ENCODE assay signal across 8 cellular contexts in genomic region chrX:136268051-136269048, GRCh38. TPM values are rescaled to one million over a fixed set of nuclear protein-coding genes. Genes with fewer than 3 reads are reported as not detected.
A peak's percentile ranks its signal among the peaks of the same experiment; 100 is the strongest.
DNase-seq lines count a peak whose midpoint lies in the region; ATAC-seq and TF ChIP-seq lines count a peak whose summit lies in the region.

No MANE protein-coding gene starts in this region.

- CTCF ChIA-PET in activated CD8-positive, alpha-beta memory T cell treated with anti-CD3 and anti-CD28 coated beads, Interleukin-2, amount 10 ng/mL, durations not matched to agents 7 days and 5 days (lab: Charles Lee) = interaction anchor here (1.1 to 1.7 kb wide), 12 partner anchors 9 to 242 kb away, joined by 3 to 7 read pairs (median 4); no protein-coding TSS in a partner anchor

- DNase-seq in NCI-H1436 (lab: John Stamatoyannopoulos, UW) (peak; percentile 53), NCI-H1436 treated with DMSO at 0.1 percent for 48 hours (lab: John Stamatoyannopoulos, UW) (no peak), HFFc6 (peak; percentile 9), NCI-H526 treated with DMSO at 0.1 percent for 48 hours (lab: John Stamatoyannopoulos, UW) (peak; percentile 11), esophagus squamous epithelium (lab: John Stamatoyannopoulos, UW) (no peak), ovary (peak in 2 of 5 donors; percentile 32 to 50), T1000 (lab: John Stamatoyannopoulos, UW) (no peak)
- peak; percentile 64 for DNase-seq in activated CD8-positive, alpha-beta memory T cell treated with anti-CD3 and anti-CD28 coated beads, Interleukin-2, amount 10 ng/mL, durations not matched to agents 7 days and 5 days

- no peak overlapping the region for H3K27ac ChIP-seq in esophagus squamous epithelium
- no peak overlapping the region for H3K27ac ChIP-seq in ovary

- H3K36me3 ChIP-seq in esophagus squamous epithelium (no peaks in the 10 kb centered on the region), ovary (no peaks in the 10 kb centered on the region)

- H3K4me1 Mint-ChIP-seq in HFFc6 (ENCODE audit: low read depth) = peaks cover 33% of the 10 kb centered on the region
- H3K4me1 Mint-ChIP-seq in activated CD8-positive, alpha-beta memory T cell treated with anti-CD3 and anti-CD28 coated beads, Interleukin-2, amount 10 ng/mL, durations not matched to agents 7 days and 5 days = peaks cover 13% of the 10 kb centered on the region

- H3K27ac Mint-ChIP-seq in HFFc6 = no peak overlapping the region
- no peak overlapping the region for H3K27ac Mint-ChIP-seq in activated CD8-positive, alpha-beta memory T cell treated with anti-CD3 and anti-CD28 coated beads, Interleukin-2, amount 10 ng/mL, durations not matched to agents 7 days and 5 days

- no peaks in the 10 kb centered on the region for H3K9me3 Mint-ChIP-seq in HFFc6
- H3K9me3 Mint-ChIP-seq in activated CD8-positive, alpha-beta memory T cell treated with anti-CD3 and anti-CD28 coated beads, Interleukin-2, amount 10 ng/mL, durations not matched to agents 7 days and 5 days (ENCODE audit: low read depth) = no peaks in the 10 kb centered on the region

- no peaks in the 10 kb centered on the region for H3K27me3 ChIP-seq in esophagus squamous epithelium
- H3K27me3 ChIP-seq in ovary = no peaks in the 10 kb centered on the region

- H3K9me3 ChIP-seq in esophagus squamous epithelium = no peaks in the 10 kb centered on the region
- no peaks in the 10 kb centered on the region for H3K9me3 ChIP-seq in ovary

- intact Hi-C loops in esophagus squamous epithelium (cut with DNase I) (no loop called here), ovary (cut with DNase I) (loop anchor here in 2 of 4 donors (5.0 to 10.0 kb wide), 3 partner anchors 64 to 241 kb away; partner anchors contain the start of gene BRS3 (in 1 of the 2))

- TF ChIP-seq EP300 in ovary (IDR thresholded peaks at IDR 0.05) = no peak

- H3K4me1 ChIP-seq in esophagus squamous epithelium (no peaks in the 10 kb centered on the region), ovary (ENCODE audit: insufficient read depth) (no peaks in the 10 kb centered on the region)

- no peaks in the 10 kb centered on the region for H3K36me3 Mint-ChIP-seq in HFFc6 (ENCODE audit: low read depth)
- H3K36me3 Mint-ChIP-seq in activated CD8-positive, alpha-beta memory T cell treated with anti-CD3 and anti-CD28 coated beads, Interleukin-2, amount 10 ng/mL, durations not matched to agents 7 days and 5 days = no peaks in the 10 kb centered on the region

- H3K27me3 Mint-ChIP-seq in HFFc6 (ENCODE audit: insufficient read depth) = no peaks in the 10 kb centered on the region
- H3K27me3 Mint-ChIP-seq in activated CD8-positive, alpha-beta memory T cell treated with anti-CD3 and anti-CD28 coated beads, Interleukin-2, amount 10 ng/mL, durations not matched to agents 7 days and 5 days = no peaks in the 10 kb centered on the region

- ATAC-seq in activated CD8-positive, alpha-beta memory T cell treated with anti-CD3 and anti-CD28 coated beads, Interleukin-2, amount 10 ng/mL, durations not matched to agents 7 days and 5 days = peak; percentile 79

- H3K4me3 Mint-ChIP-seq in HFFc6 = no peak overlapping the region
- H3K4me3 Mint-ChIP-seq in activated CD8-positive, alpha-beta memory T cell treated with anti-CD3 and anti-CD28 coated beads, Interleukin-2, amount 10 ng/mL, durations not matched to agents 7 days and 5 days = no peak overlapping the region

- TF ChIP-seq CTCF in HFFc6 (IDR thresholded peaks at IDR 0.05) (peak; percentile 84), esophagus squamous epithelium (IDR thresholded peaks at IDR 0.05) (peak; percentile 38 to 78 (median 51)), ovary (IDR thresholded peaks at IDR 0.05) (peak; percentile 25 to 44 (median 25))

- TF ChIP-seq POLR2A in esophagus squamous epithelium (IDR thresholded peaks at IDR 0.05) (no peak), ovary (IDR thresholded peaks at IDR 0.05) (no peak)

- no peak overlapping the region for H3K4me3 ChIP-seq in esophagus squamous epithelium
- H3K4me3 ChIP-seq in ovary = no peak overlapping the region

- WGBS in esophagus squamous epithelium, 2 donors = 40% methylated on average over 4 to 5 of the region's 5 CpGs
- WGBS in ovary, 3 donors = 42 to 55% (median 46%) methylated on average over 5 of the region's 5 CpGs

RNA-seq across cellular contexts. Expression of gene MAP7D3, which starts 17.1 kb away (rescaled TPM):
- 10 to 100 TPM; 26.9 to 30.5 (median 28.7) TPM for total RNA-seq in HFFc6 (2021; fragmentation: NEBNext Ultra II Directional; extraction: Animal tissue kit (Norgen Biotek cat#: 25700))
- total RNA-seq in activated CD8-positive, alpha-beta memory T cell treated with anti-CD3 and anti-CD28 coated beads, Interleukin-2, amount 10 ng/mL, durations not matched to agents 7 days and 5 days = 10 to 100 TPM; 13.1 to 13.9 TPM
- total RNA-seq in esophagus squamous epithelium (10 to 100 TPM in 1 of 4 donors, 1 to 10 TPM in 3; 1.3 to 11.8 (median 6.4) TPM), ovary (10 to 100 TPM; 19.6 to 42.3 (median 29.3) TPM)
- 10 to 100 TPM; 11.6 to 30.8 TPM for polyA plus RNA-seq in ovary

RNA-seq across cellular contexts. Expression of gene ADGRG4, which starts 32.4 kb away (rescaled TPM):
- under 1 TPM in 1 of 6 experiments, not detected in 5; 0.05 TPM for total RNA-seq in HFFc6 (2021; fragmentation: NEBNext Ultra II Directional; extraction: Animal tissue kit (Norgen Biotek cat#: 25700))
- not detected for total RNA-seq in activated CD8-positive, alpha-beta memory T cell treated with anti-CD3 and anti-CD28 coated beads, Interleukin-2, amount 10 ng/mL, durations not matched to agents 7 days and 5 days
- under 1 TPM in 1 of 4 donors, not detected in 3; 0.19 TPM for total RNA-seq in esophagus squamous epithelium
- total RNA-seq in ovary = 1 to 10 TPM in 1 of 7 donors, under 1 TPM in 4, not detected in 2; 0.03 to 1.4 (median 0.34) TPM
- polyA plus RNA-seq in ovary = 1 to 10 TPM in 1 of 2 donors, under 1 TPM in 1; 0.01 to 2.0 TPM

Comparison
In these comparisons a context has a peak if more than half of its experiments do, and no peak if none do; other contexts are left out.
1. DNase-seq: peak in NCI-H1436 (single experiment), HFFc6 (single experiment), NCI-H526 treated with DMSO at 0.1 percent for 48 hours (single experiment) and activated CD8-positive, alpha-beta memory T cell treated with anti-CD3 and anti-CD28 coated beads, Interleukin-2, amount 10 ng/mL, durations not matched to agents 7 days and 5 days (single experiment); none in NCI-H1436 treated with DMSO at 0.1 percent for 48 hours (single experiment), esophagus squamous epithelium (single experiment) and T1000 (single experiment).
2. CTCF ChIP-seq: peak in every context shown above with its lines; median percentile 84 in HFFc6; 51 in esophagus squamous epithelium; 25 in ovary.